Comparison of ENCODE assay signal across 12 cellular contexts in genomic region chr18:47926101-47926850, GRCh38. TPM values are rescaled to one million over a fixed set of nuclear protein-coding genes. Genes with fewer than 3 reads are reported as not detected.
DNase-seq lines count a peak whose midpoint lies in the region; ATAC-seq and TF ChIP-seq lines count a peak whose summit lies in the region.
"Had no signal": no experiment of that assay in that cellular context is flagged by ENCODE, and none has a peak within 500 bp of the region (broad histone marks: within the 10 kb centered on the region; RNA-seq: fewer than 3 reads in every experiment).

No MANE protein-coding gene starts in this region.

- TF ChIP-seq CTCF in nephron progenitor cell (IDR thresholded peaks at IDR 0.05) = no peak
- no peak for TF ChIP-seq CTCF in BE2C (IDR thresholded peaks at IDR 0.05; ENCODE audit: low read depth, low read length)

- peak overlapping the region; percentile 15 for H3K4me3 Mint-ChIP-seq in activated CD4-positive, alpha-beta T cell treated with anti-CD3 and anti-CD28 coated beads for 36 hours
- H3K4me3 Mint-ChIP-seq in activated naive CD8-positive, alpha-beta T cell treated with anti-CD3 and anti-CD28 coated beads for 36 hours = no peak overlapping the region
- H3K4me3 Mint-ChIP-seq in nephron progenitor cell = peak overlapping the region; percentile 12

- no peaks in the 10 kb centered on the region for H3K9me3 ChIP-seq in BE2C

- H3K27me3 ChIP-seq in BE2C = no peaks in the 10 kb centered on the region

- H3K9me3 Mint-ChIP-seq in activated CD4-positive, alpha-beta T cell treated with anti-CD3 and anti-CD28 coated beads for 36 hours (ENCODE audit: low read depth) = no peaks in the 10 kb centered on the region
- peaks cover 1% of the 10 kb centered on the region for H3K9me3 Mint-ChIP-seq in activated naive CD8-positive, alpha-beta T cell treated with anti-CD3 and anti-CD28 coated beads for 36 hours
- H3K9me3 Mint-ChIP-seq in nephron progenitor cell = no peaks in the 10 kb centered on the region

- CTCF ChIA-PET in activated CD4-positive, alpha-beta T cell treated with anti-CD3 and anti-CD28 coated beads for 36 hours (lab: Charles Lee) = interaction anchor here (1.3 to 1.4 kb wide), 3 partner anchors 13 to 33 kb away, joined by 3 to 5 read pairs (median 5); no protein-coding TSS in a partner anchor

- peak overlapping the region; percentile 71 for H3K27ac Mint-ChIP-seq in activated CD4-positive, alpha-beta T cell treated with anti-CD3 and anti-CD28 coated beads for 36 hours
- peak overlapping the region; percentile 18 for H3K27ac Mint-ChIP-seq in activated naive CD8-positive, alpha-beta T cell treated with anti-CD3 and anti-CD28 coated beads for 36 hours
- H3K27ac Mint-ChIP-seq in nephron progenitor cell = peak overlapping the region; percentile 7

- in situ Hi-C loops in ACHN (cut with HindIII; ENCODE audit: low pct_ligation_motif_present, low pct_unique_long_range_greater_than_20kb, low sequenced_read_pairs) = no loop called here

- DNase-seq in activated CD4-positive, alpha-beta T cell treated with anti-CD3 and anti-CD28 coated beads for 36 hours = no peak
- DNase-seq in activated CD4-positive, alpha-beta T cell treated with anti-CD3 and anti-CD28 coated beads, Interleukin-2, amount 50 U/mL, for 48 hours = no peak
- DNase-seq in NCI-H82 (lab: John Stamatoyannopoulos, UW) (peak; percentile 96), nephron progenitor cell (no peak), BE2C (no peak), ACHN (no peak), GM19238 (ENCODE audit: insufficient read length, low spot score) (no peak)
- DNase-seq in activated naive CD8-positive, alpha-beta T cell treated with anti-CD3 and anti-CD28 coated beads for 36 hours = no peak
- DNase-seq: activated CD4-positive, alpha-beta T cell treated with anti-CD3 and anti-CD28 coated beads for 4 hours; NCI-H1092; substantia nigra had no signal

- H3K36me3 Mint-ChIP-seq in activated CD4-positive, alpha-beta T cell treated with anti-CD3 and anti-CD28 coated beads for 36 hours (ENCODE audit: low read depth) = peaks cover 30% of the 10 kb centered on the region
- H3K36me3 Mint-ChIP-seq in activated naive CD8-positive, alpha-beta T cell treated with anti-CD3 and anti-CD28 coated beads for 36 hours = peaks cover 21% of the 10 kb centered on the region
- H3K36me3 Mint-ChIP-seq in nephron progenitor cell (ENCODE audit: low read depth) = peaks cover 5% of the 10 kb centered on the region

- no peaks in the 10 kb centered on the region for H3K27me3 Mint-ChIP-seq in activated CD4-positive, alpha-beta T cell treated with anti-CD3 and anti-CD28 coated beads for 36 hours
- H3K27me3 Mint-ChIP-seq in activated naive CD8-positive, alpha-beta T cell treated with anti-CD3 and anti-CD28 coated beads for 36 hours = no peaks in the 10 kb centered on the region
- H3K27me3 Mint-ChIP-seq in nephron progenitor cell (ENCODE audit: low read depth, poor library complexity) = no peaks in the 10 kb centered on the region

- H3K4me3 ChIP-seq in BE2C (ENCODE audit: low read depth, low read length) = no peak overlapping the region

- no peaks in the 10 kb centered on the region for H3K4me1 ChIP-seq in BE2C

- intact Hi-C loops in activated CD4-positive, alpha-beta T cell treated with anti-CD3 and anti-CD28 coated beads for 36 hours (cut with DNase I, micrococcal nuclease) = loop anchor here (5.0 to 10.0 kb wide), 4 partner anchors 34 to 1011 kb away; partner anchors contain the start of genes KATNAL2 (in 1 of the 2) and PIAS2 (in 1 of the 2)

- H3K4me1 Mint-ChIP-seq in activated CD4-positive, alpha-beta T cell treated with anti-CD3 and anti-CD28 coated beads for 36 hours = peaks cover 67% of the 10 kb centered on the region
- H3K4me1 Mint-ChIP-seq in activated naive CD8-positive, alpha-beta T cell treated with anti-CD3 and anti-CD28 coated beads for 36 hours = peaks cover 52% of the 10 kb centered on the region
- H3K4me1 Mint-ChIP-seq in nephron progenitor cell = peaks cover 53% of the 10 kb centered on the region

- ATAC-seq in activated CD4-positive, alpha-beta T cell treated with anti-CD3 and anti-CD28 coated beads for 36 hours = no peak
- ATAC-seq: left lobe of liver had no signal

- H3K36me3 ChIP-seq in BE2C = no peaks in the 10 kb centered on the region

- POLR2A ChIA-PET in activated CD4-positive, alpha-beta T cell treated with anti-CD3 and anti-CD28 coated beads for 36 hours (lab: Charles Lee) = no interaction called here

RNA-seq across cellular contexts. Expression of gene SMAD2, which starts 4.2 kb away (rescaled TPM):
- 100 to 1,000 TPM; 169 to 178 TPM for total RNA-seq in activated CD4-positive, alpha-beta T cell treated with anti-CD3 and anti-CD28 coated beads for 36 hours
- total RNA-seq in activated naive CD8-positive, alpha-beta T cell treated with anti-CD3 and anti-CD28 coated beads for 36 hours = 100 to 1,000 TPM; 101 to 105 TPM
- 33.8 TPM for polyA plus RNA-seq in BE2C (2012; ENCODE audit: insufficient read depth, insufficient read length, low read depth)

Comparison
In these comparisons a context has a peak if more than half of its experiments do, and no peak if none do; other contexts are left out.
1. H3K27ac Mint-ChIP-seq: peak in every context shown above with its lines; median percentile 71 in activated CD4-positive, alpha-beta T cell treated with anti-CD3 and anti-CD28 coated beads for 36 hours; 18 in activated naive CD8-positive, alpha-beta T cell treated with anti-CD3 and anti-CD28 coated beads for 36 hours; 7 in nephron progenitor cell.